Comparison of ENCODE assay signal across 23 cellular contexts in the genomic region with DNA sequence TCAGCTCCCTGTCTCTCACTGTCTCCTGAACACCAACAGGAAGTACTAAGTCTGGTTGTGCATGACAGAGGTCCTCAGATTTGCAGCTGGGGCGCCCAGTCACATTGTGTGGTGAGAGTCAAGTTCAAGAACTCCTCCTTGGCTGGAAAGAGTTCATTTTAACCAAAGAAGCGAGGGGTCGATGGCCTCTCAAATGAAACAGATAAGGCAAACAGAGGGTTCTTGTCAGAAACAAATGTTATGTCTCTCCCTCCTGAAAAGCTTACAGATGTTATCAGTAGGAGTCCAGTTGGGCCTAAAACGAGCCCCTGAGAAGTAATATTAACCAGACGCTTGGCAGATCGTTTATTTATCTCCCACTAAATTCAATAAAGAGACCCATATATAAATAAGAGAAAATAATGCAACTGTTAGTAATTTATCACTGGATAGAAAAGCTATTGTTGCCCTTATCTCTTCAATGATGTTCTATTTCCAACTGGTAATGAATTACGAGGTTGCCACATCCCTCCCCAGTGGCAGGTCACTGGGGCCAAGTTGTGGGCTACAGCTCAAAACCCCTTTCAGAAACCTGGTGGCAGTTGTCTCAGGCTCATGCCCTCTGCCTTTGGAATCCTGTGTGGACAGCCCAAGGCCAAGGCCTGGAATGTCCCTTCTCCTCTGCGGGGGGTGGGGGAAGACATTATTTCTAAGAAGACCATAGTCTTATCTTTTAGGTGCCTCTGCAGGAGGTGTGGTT.
"Had no signal": no experiment of that assay in that cellular context is flagged by ENCODE, and none has a peak within 500 bp of the region (broad histone marks: within the 10 kb centered on the region; RNA-seq: fewer than 3 reads in every experiment).

No MANE protein-coding gene starts in this region.

- H3K4me3 Mint-ChIP-seq: activated CD8-positive, alpha-beta T cell treated with anti-CD3 and anti-CD28 coated beads for 36 hours; brain; central memory CD8-positive, alpha-beta T cell; naive thymus-derived CD4-positive, alpha-beta T cell; stimulated activated naive B cell treated with anti-CD40 and anti-IgM and Interleukin-4, amounts not matched to agents 10 μg/mL and 1 μg/mL and 100 μg/mL, for 72 hours; WTC11 had no signal

- H3K27ac ChIP-seq: transverse colon, vagina had no signal

- FAIRE-seq: frontal cortex, TTC549 had no signal

- H3K36me3 ChIP-seq: transverse colon, vagina had no signal

- H3K27me3 ChIP-seq: transverse colon, vagina had no signal

- H3K9me3 ChIP-seq: transverse colon, vagina had no signal

- H3K27me3 Mint-ChIP-seq: activated CD8-positive, alpha-beta T cell treated with anti-CD3 and anti-CD28 coated beads for 36 hours; central memory CD8-positive, alpha-beta T cell; stimulated activated naive B cell treated with anti-CD40 and anti-IgM and Interleukin-4, amounts not matched to agents 10 μg/mL and 1 μg/mL and 100 μg/mL, for 72 hours had no signal

- H3K27ac Mint-ChIP-seq: activated CD8-positive, alpha-beta T cell treated with anti-CD3 and anti-CD28 coated beads for 36 hours; activated naive CD4-positive, alpha-beta T cell treated with anti-CD3 and anti-CD28 coated beads, Interleukin-2, amount 50 U/mL, for 72 hours; brain; naive thymus-derived CD4-positive, alpha-beta T cell; stimulated activated naive B cell treated with anti-CD40 and anti-IgM and Interleukin-4, amounts not matched to agents 10 μg/mL and 1 μg/mL and 100 μg/mL, for 72 hours; WTC11 had no signal

- ATAC-seq: activated CD8-positive, alpha-beta T cell treated with anti-CD3 and anti-CD28 coated beads for 36 hours; activated naive CD4-positive, alpha-beta T cell treated with anti-CD3 and anti-CD28 coated beads, Interleukin-2, amount 50 U/mL, for 72 hours; naive thymus-derived CD4-positive, alpha-beta T cell; right cardiac atrium; stimulated activated naive B cell treated with anti-CD40 and anti-IgM and Interleukin-4, amounts not matched to agents 10 μg/mL and 1 μg/mL and 100 μg/mL, for 72 hours; WTC11 had no signal

- H3K4me1 ChIP-seq: transverse colon had no signal

- H3K4me1 Mint-ChIP-seq: brain; central memory CD8-positive, alpha-beta T cell; naive thymus-derived CD4-positive, alpha-beta T cell; WTC11 had no signal

- H3K9me3 Mint-ChIP-seq: activated CD8-positive, alpha-beta T cell treated with anti-CD3 and anti-CD28 coated beads for 36 hours; central memory CD8-positive, alpha-beta T cell; stimulated activated naive B cell treated with anti-CD40 and anti-IgM and Interleukin-4, amounts not matched to agents 10 μg/mL and 1 μg/mL and 100 μg/mL, for 72 hours had no signal

- H3K4me3 ChIP-seq: lung, skin epidermis, transverse colon, vagina had no signal

- DNase-seq: activated CD4-positive, alpha-beta T cell treated with anti-CD3 and anti-CD28 coated beads for 48 hours; activated CD8-positive, alpha-beta memory T cell treated with anti-CD3 and anti-CD28 coated beads, Interleukin-2, amount 50 U/mL, for 4 hours; activated CD8-positive, alpha-beta T cell treated with anti-CD3 and anti-CD28 coated beads for 36 hours; activated effector memory CD4-positive, alpha-beta T cell treated with anti-CD3 and anti-CD28 coated beads, Interleukin-2, amount 50 U/mL, for 16 hours; activated T-cell treated with anti-CD3 and anti-CD28 coated beads, Interleukin-2, amount 50 U/mL, for 48 hours; amniotic stem cell; effector CD8-positive, alpha-beta T cell; head of caudate nucleus; naive thymus-derived CD4-positive, alpha-beta T cell; right cardiac atrium; stimulated activated CD4-positive, alpha-beta T cell treated with anti-CD3 and anti-CD28 coated beads, Interleukin-15, amount 100 ng/mL, for 24 hours; stimulated activated CD4-positive, alpha-beta T cell treated with anti-CD3 and anti-CD28 coated beads, Interleukin-4, amount 100 ng/mL, for 1 hour; stimulated activated naive B cell treated with anti-CD40 and anti-IgM and Interleukin-4, amounts not matched to agents 10 μg/mL and 1 μg/mL and 100 μg/mL, for 72 hours; transverse colon had no signal

- H3K36me3 Mint-ChIP-seq: activated naive CD4-positive, alpha-beta T cell treated with anti-CD3 and anti-CD28 coated beads, Interleukin-2, amount 50 U/mL, for 72 hours; brain; naive thymus-derived CD4-positive, alpha-beta T cell; stimulated activated naive B cell treated with anti-CD40 and anti-IgM and Interleukin-4, amounts not matched to agents 10 μg/mL and 1 μg/mL and 100 μg/mL, for 72 hours had no signal
